23 cellular contexts compared by ENCODE assay signal in the genomic region with DNA sequence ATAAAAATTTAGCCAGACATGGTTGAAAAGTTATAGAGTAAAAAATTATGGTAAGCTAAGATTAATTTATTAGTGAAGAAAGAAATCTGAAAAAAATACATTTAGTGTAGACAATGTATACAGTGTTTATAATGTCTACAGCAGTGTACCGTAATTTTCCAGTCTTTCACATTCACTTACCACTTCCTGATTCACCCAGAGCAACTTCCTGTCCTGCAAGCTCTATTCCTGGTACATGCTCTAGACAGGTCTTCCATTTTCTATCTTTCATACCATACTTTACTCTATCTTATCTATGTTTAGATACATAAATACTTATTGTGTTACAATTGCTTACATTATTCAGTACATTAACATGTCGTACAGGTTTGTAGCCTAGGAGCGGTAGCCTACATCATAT.
"Had no signal": no experiment of that assay in that cellular context is flagged by ENCODE, and none has a peak within 500 bp of the region (broad histone marks: within the 10 kb centered on the region; RNA-seq: fewer than 3 reads in every experiment).

No MANE protein-coding gene starts in this region.

- H3K27ac ChIP-seq: body of pancreas, cardiac muscle cell, epithelial cell of prostate, gastroesophageal sphincter, sigmoid colon, stomach, suprapubic skin, tibial nerve, WERI-Rb-1 had no signal

- H3K9me3 ChIP-seq: body of pancreas, gastroesophageal sphincter, sigmoid colon, stomach, suprapubic skin, tibial nerve had no signal

- H3K36me3 ChIP-seq: cardiac muscle cell, gastroesophageal sphincter, sigmoid colon, stomach, suprapubic skin, tibial nerve, WERI-Rb-1 had no signal

- H3K4me1 ChIP-seq: body of pancreas, gastroesophageal sphincter, sigmoid colon, stomach, suprapubic skin, tibial nerve had no signal

- H3K27me3 ChIP-seq: body of pancreas, cardiac muscle cell, gastroesophageal sphincter, sigmoid colon, stomach, suprapubic skin, tibial nerve had no signal

- H3K4me3 ChIP-seq: body of pancreas, cardiac muscle cell, gastroesophageal sphincter, sigmoid colon, smooth muscle cell, stomach, suprapubic skin, tibial nerve had no signal

- ATAC-seq: activated CD8-positive, alpha-beta T cell treated with anti-CD3 and anti-CD28 coated beads, Interleukin-2, amount 10 ng/mL, durations not matched to agents 7 days and 5 days; body of pancreas; gastroesophageal sphincter; natural killer cell; stimulated activated memory B cell treated with anti-CD40 and anti-IgM and Interleukin-4, amounts not matched to agents 10 μg/mL and 1 μg/mL and 100 μg/mL, for 72 hours had no signal

- H3K4me2 ChIP-seq: smooth muscle cell had no signal

- DNase-seq: activated CD4-positive, alpha-beta T cell treated with anti-CD3 and anti-CD28 coated beads for 1 hour; activated CD4-positive, alpha-beta T cell treated with anti-CD3 and anti-CD28 coated beads, Interleukin-2, amount 50 U/mL, for 1 hour; activated CD8-positive, alpha-beta T cell treated with anti-CD3 and anti-CD28 coated beads, Interleukin-2, amount 10 ng/mL, durations not matched to agents 7 days and 5 days; activated gamma-delta T cell treated with Interleukin-2 at 50 U/mL for 16 hours; anterior cingulate cortex; body of pancreas; cortex of kidney; head of caudate nucleus; hypothalamus; midbrain; natural killer cell; retina; sigmoid colon; stimulated activated CD4-positive, alpha-beta T cell treated with anti-CD3 and anti-CD28 coated beads, Interleukin-15, amount 100 ng/mL, for 24 hours; stomach; WERI-Rb-1 had no signal
